Comparison of ENCODE assay signal across 8 cellular contexts in genomic region chr6:31580807-31581437, GRCh38. TPM values are rescaled to one million over a fixed set of nuclear protein-coding genes. Genes with fewer than 3 reads are reported as not detected.
A peak's percentile ranks its signal among the peaks of the same experiment; 100 is the strongest.
DNase-seq lines count a peak whose midpoint lies in the region; ATAC-seq and TF ChIP-seq lines count a peak whose summit lies in the region.

No MANE protein-coding gene starts in this region.

- peak in 1 of 2 donors; percentile 33 for TF ChIP-seq POLR2A in sigmoid colon (IDR thresholded peaks at IDR 0.05)

- intact Hi-C loops in sigmoid colon (cut with DNase I), result loop anchor here (1.0 to 2.0 kb wide), 2 partner anchors 17 to 34 kb away; partner anchors contain the start of genes ATP6V1G2 and NFKBIL1

- no peaks in the 10 kb centered on the region for H3K9me3 ChIP-seq in iPS DF 6.9 (ENCODE audit: control insufficient read depth, insufficient read depth, low read length)
- H3K9me3 ChIP-seq in sigmoid colon, result no peaks in the 10 kb centered on the region

- H3K27me3 ChIP-seq in iPS DF 6.9 (ENCODE audit: control insufficient read depth, insufficient read depth, low read length) (no peaks in the 10 kb centered on the region), sigmoid colon (no peaks in the 10 kb centered on the region)

- no peaks in the 10 kb centered on the region for H3K36me3 ChIP-seq in iPS DF 6.9 (ENCODE audit: control insufficient read depth, insufficient read depth, low read length)
- H3K36me3 ChIP-seq in sigmoid colon, result no peaks in the 10 kb centered on the region

- DNase-seq in GF-D8 (lab: John Stamatoyannopoulos, UW) (peak; percentile 45), HEK293T (ENCODE audit: extremely low spot score) (peak; percentile 96), NCI-H1436 (lab: John Stamatoyannopoulos, UW) (peak; percentile 62), T-helper 22 cell (ENCODE audit: low read depth) (peak; percentile 73), astrocyte of the hippocampus (ENCODE audit: low read depth, low spot score) (peak; percentile 94), iPS DF 6.9 (ENCODE audit: low read depth, low spot score) (no peak), sigmoid colon (peak; percentile 94)

- TF ChIP-seq EP300 in sigmoid colon (IDR thresholded peaks at IDR 0.05), result no peak

- H3K4me1 ChIP-seq in iPS DF 6.9 (ENCODE audit: control insufficient read depth, insufficient read depth, low read length), result no peaks in the 10 kb centered on the region; the same call in 1 of the 2 replicates
- H3K4me1 ChIP-seq in sigmoid colon, result peaks cover 0 to 21% (median 17%) of the 10 kb centered on the region in 4 donors

- peak overlapping the region; percentile 56 for H3K4me3 ChIP-seq in iPS DF 6.9 (ENCODE audit: low read length)
- peak overlapping the region; percentile 50 to 85 (median 70) for H3K4me3 ChIP-seq in sigmoid colon

- CTCF ChIA-PET in HEK293T (lab: Yijun Ruan, JAX), result interaction anchor here (1.0 to 13.5 kb wide), 5 partner anchors 9 to 32 kb away, joined by 5 to 149 read pairs (median 7); partner anchors contain the start of gene NCR3

- H3K27ac ChIP-seq in iPS DF 6.9 (ENCODE audit: low read length) (no peak overlapping the region), sigmoid colon (peak overlapping the region; percentile 80 to 87 (median 84))

- POLR2A ChIA-PET in HEK293T (lab: Yijun Ruan, JAX), result interaction anchor here (0.6 to 3.5 kb wide), 11 partner anchors 10 to 133 kb away, joined by 3 to 23 read pairs (median 3); partner anchors contain the start of genes ATP6V1G2, DDX39B, GPANK1 and NCR3

- ATAC-seq in HG03457 (IDR thresholded peaks at IDR 0.05; ENCODE audit: unreplicated experiment), result no peak

- WGBS in iPS DF 6.9 (ENCODE audit: insufficient coverage, insufficient read length), result no CpG with 5 or more reads among the region's 63 CpGs
- 0 to 1% methylated on average over 63 of the region's 63 CpGs for WGBS in sigmoid colon, 2 donors

- peak; percentile 86 to 96 (median 90) for TF ChIP-seq CTCF in sigmoid colon (IDR thresholded peaks at IDR 0.05)

TF ChIP-seq in HEK293T, 16 proteins besides CTCF, POLR2A, EP300 and RAD21:
- peak; percentile 86 for TF ChIP-seq L3MBTL2 (conservative IDR thresholded peaks at IDR 0.05)
- no peak for TF ChIP-seq ARNT (IDR thresholded peaks at IDR 0.05)
- TF ChIP-seq TARDBP (IDR thresholded peaks at IDR 0.05), result 0 out of 2 replicates have a peak, but pooled peaks have one; percentile 8
TF ChIP-seq in HEK293T: peak in this region for 2.

RNA-seq across cellular contexts. Expression of gene LTB, which starts 1.3 kb away (rescaled TPM):
- total RNA-seq in sigmoid colon, result 1 to 10 TPM in 1 of 4 donors, under 1 TPM in 2, not detected in 1; 0.66 to 1.9 (median 0.68) TPM
- polyA plus RNA-seq in sigmoid colon, result 10 to 100 TPM in 1 of 3 donors, 1 to 10 TPM in 1, not detected in 1; 2.5 to 90.8 TPM

RNA-seq across cellular contexts. Expression of gene LST1, which starts 5.2 kb away (rescaled TPM):
- total RNA-seq in sigmoid colon, result 10 to 100 TPM in 2 of 4 donors, 1 to 10 TPM in 2; 1.7 to 19.8 (median 10.2) TPM
- polyA plus RNA-seq in sigmoid colon, result 10 to 100 TPM; 17.0 to 34.2 (median 24.7) TPM

RNA-seq across cellular contexts. Expression of gene TNF, which starts 5.6 kb away (rescaled TPM):
- total RNA-seq in sigmoid colon, result under 1 TPM in 1 of 4 donors, not detected in 3; 0.33 TPM
- polyA plus RNA-seq in sigmoid colon, result 1 to 10 TPM in 1 of 3 donors, under 1 TPM in 2; 0.60 to 2.6 (median 0.92) TPM

RNA-seq across cellular contexts. Expression of gene LTA, which starts 8.8 kb away (rescaled TPM):
- total RNA-seq in sigmoid colon, result not detected
- polyA plus RNA-seq in sigmoid colon, result 1 to 10 TPM in 1 of 3 donors, not detected in 2; 3.6 TPM

RNA-seq across cellular contexts. Expression of gene NCR3, which starts 11.9 kb away (rescaled TPM):
- total RNA-seq in sigmoid colon, result not detected
- polyA plus RNA-seq in sigmoid colon, result 1 to 10 TPM in 1 of 3 donors, under 1 TPM in 1, not detected in 1; 0.92 to 3.4 TPM
